21 cellular contexts compared by ENCODE assay signal in the genomic region with DNA sequence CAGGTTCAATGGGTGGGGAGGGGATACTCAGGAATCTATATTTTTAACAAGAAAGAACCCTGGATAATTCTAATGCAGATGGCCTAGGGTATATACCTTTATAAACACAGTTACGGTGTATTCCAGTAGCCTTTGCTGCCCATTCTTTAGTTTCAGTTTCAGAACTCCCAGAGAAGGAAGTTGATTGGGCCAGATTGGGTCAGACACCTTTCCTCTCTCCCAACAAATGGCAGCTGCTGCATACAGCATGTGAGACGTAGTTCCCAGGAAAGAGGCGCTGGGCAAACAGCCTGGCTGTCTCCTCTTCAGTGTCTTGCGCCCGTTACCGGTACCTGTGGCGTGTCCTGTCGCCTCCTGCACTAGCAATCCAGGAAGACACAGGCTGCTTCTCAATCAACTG.
"Had no signal": no experiment of that assay in that cellular context is flagged by ENCODE, and none has a peak within 500 bp of the region (broad histone marks: within the 10 kb centered on the region; RNA-seq: fewer than 3 reads in every experiment).

No MANE protein-coding gene starts in this region.

- DNase-seq: activated CD4-positive, alpha-beta T cell treated with anti-CD3 and anti-CD28 coated beads for 1 hour; activated CD4-positive, alpha-beta T cell treated with anti-CD3 and anti-CD28 coated beads, Interleukin-2, amount 50 U/mL, for 1 hour; activated CD8-positive, alpha-beta T cell treated with anti-CD3 and anti-CD28 coated beads, Interleukin-2, amount 10 ng/mL, durations not matched to agents 7 days and 5 days; activated gamma-delta T cell treated with Interleukin-2 at 50 U/mL for 16 hours; central memory CD4-positive, alpha-beta T cell; dermis blood vessel endothelial cell; effector memory CD8-positive, alpha-beta T cell; esophagus squamous epithelium; head of caudate nucleus; hypothalamus; naive thymus-derived CD8-positive, alpha-beta T cell; stimulated activated CD4-positive, alpha-beta T cell treated with anti-CD3 and anti-CD28 coated beads, Interleukin-12 subunit alpha, Interleukin-12 subunit beta, amount 100 ng/mL, for 4 hours; stimulated activated CD4-positive, alpha-beta T cell treated with anti-CD3 and anti-CD28 coated beads, Interleukin-4, amount 100 ng/mL, for 4 hours; T-helper 1 cell; uterus had no signal

- H3K4me1 ChIP-seq: ascending aorta, neural progenitor cell, suprapubic skin, uterus had no signal

- H3K27me3 ChIP-seq: ascending aorta, esophagus squamous epithelium, gastroesophageal sphincter, neural progenitor cell, suprapubic skin, tibial nerve, uterus had no signal

- ATAC-seq: activated CD8-positive, alpha-beta T cell treated with anti-CD3 and anti-CD28 coated beads, Interleukin-2, amount 10 ng/mL, durations not matched to agents 7 days and 5 days; activated naive CD4-positive, alpha-beta T cell treated with anti-CD3 and anti-CD28 coated beads, Interleukin-2, amount 50 U/mL, for 72 hours; effector memory CD8-positive, alpha-beta T cell; gastroesophageal sphincter; naive thymus-derived CD8-positive, alpha-beta T cell had no signal

- H3K9me3 ChIP-seq: ascending aorta, gastroesophageal sphincter, suprapubic skin, uterus had no signal

- H3K27ac ChIP-seq: ascending aorta, esophagus squamous epithelium, gastroesophageal sphincter, neural progenitor cell, suprapubic skin, tibial nerve, uterus had no signal

- H3K36me3 ChIP-seq: neural progenitor cell, uterus had no signal

- H3K4me3 ChIP-seq: ascending aorta, esophagus squamous epithelium, gastroesophageal sphincter, neural progenitor cell, suprapubic skin, tibial nerve, uterus had no signal
